ENCODE assay signal across 13 cellular contexts in the genomic region with DNA sequence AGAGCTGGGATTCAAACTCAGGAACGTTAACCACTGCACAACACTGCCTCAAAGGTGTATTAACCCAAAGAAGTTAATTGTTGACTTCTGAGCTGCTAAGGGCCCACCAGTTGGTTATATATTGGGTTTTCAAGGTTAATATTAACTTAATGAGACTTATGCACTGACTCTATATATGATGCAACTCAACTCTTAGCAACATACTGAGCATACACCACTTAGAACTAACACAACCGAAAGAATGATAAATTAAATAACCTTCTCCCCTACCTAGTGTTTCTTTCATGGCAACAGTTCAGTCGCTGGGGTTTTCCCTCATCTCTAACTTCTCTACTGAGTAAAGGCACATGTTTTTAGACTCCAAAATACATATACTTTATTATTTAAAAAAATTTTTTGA. TPM values are rescaled to one million over a fixed set of nuclear protein-coding genes. Genes with fewer than 3 reads are reported as not detected.
DNase-seq lines count a peak whose midpoint lies in the region; ATAC-seq and TF ChIP-seq lines count a peak whose summit lies in the region.
"Had no signal": no experiment of that assay in that cellular context is flagged by ENCODE, and none has a peak within 500 bp of the region (broad histone marks: within the 10 kb centered on the region; RNA-seq: fewer than 3 reads in every experiment).

No MANE protein-coding gene starts in this region.

- H3K4me3 Mint-ChIP-seq in CD14-positive monocyte, result no peak overlapping the region
- no peak overlapping the region for H3K4me3 Mint-ChIP-seq in HFFc6

- no peaks in the 10 kb centered on the region for H3K27me3 Mint-ChIP-seq in CD14-positive monocyte (ENCODE audit: low read depth in 3 of 3)
- H3K27me3 Mint-ChIP-seq in HFFc6 (ENCODE audit: insufficient read depth), result no peaks in the 10 kb centered on the region

- no peaks in the 10 kb centered on the region for H3K4me1 ChIP-seq in gastrocnemius medialis
- H3K4me1 ChIP-seq: left ventricle myocardium inferior had no signal

- no peak overlapping the region for H3K4me3 ChIP-seq in gastrocnemius medialis
- H3K4me3 ChIP-seq: left ventricle myocardium inferior, upper lobe of right lung had no signal

- in situ Hi-C loops in GM13976 (cut with MboI; ENCODE audit: low sequenced_read_pairs, unreplicated experiment), result no loop called here
- in situ Hi-C loops in gastrocnemius medialis (cut with MboI; ENCODE audit: low sequenced_read_pairs in 4 of 4), result no loop called here

- no peaks in the 10 kb centered on the region for H3K36me3 ChIP-seq in gastrocnemius medialis
- H3K36me3 ChIP-seq: left ventricle myocardium inferior, upper lobe of right lung had no signal

- H3K9me3 Mint-ChIP-seq in CD14-positive monocyte (no peaks in the 10 kb centered on the region), HFFc6 (no peaks in the 10 kb centered on the region)

- peaks cover 71% of the 10 kb centered on the region for H3K4me1 Mint-ChIP-seq in CD14-positive monocyte
- H3K4me1 Mint-ChIP-seq in HFFc6 (ENCODE audit: low read depth), result peaks cover 48% of the 10 kb centered on the region

- no peak for TF ChIP-seq POLR2A in gastrocnemius medialis (IDR thresholded peaks at IDR 0.05)

- no peaks in the 10 kb centered on the region for H3K9me3 ChIP-seq in gastrocnemius medialis
- H3K9me3 ChIP-seq: left ventricle myocardium inferior, upper lobe of right lung had no signal

- DNase-seq in CD14-positive monocyte (ENCODE audit: low spot score) (no peak), HFFc6 (no peak), GM13976 (ENCODE audit: low spot score) (no peak), gastrocnemius medialis (no peak)
- DNase-seq in activated effector memory CD4-positive, alpha-beta T cell treated with anti-CD3 and anti-CD28 coated beads, Interleukin-2, amount 50 U/mL, for 16 hours, result no peak
- DNase-seq: activated T-cell treated with anti-CD3 and anti-CD28 coated beads, Interleukin-2, amount 50 U/mL, for 48 hours; KBM-7; left ventricle myocardium inferior; NCI-H187 treated with DMSO at 0.1 percent for 48 hours; upper lobe of right lung had no signal

- H3K27me3 ChIP-seq in gastrocnemius medialis, result no peaks in the 10 kb centered on the region
- H3K27me3 ChIP-seq: upper lobe of right lung had no signal

- ATAC-seq in GM19397 (IDR thresholded peaks at IDR 0.05; ENCODE audit: unreplicated experiment) (peak; percentile 89), HG02840 (IDR thresholded peaks at IDR 0.05; ENCODE audit: low FRiP score, unreplicated experiment) (peak; percentile 94), HG03565 (IDR thresholded peaks at IDR 0.05; ENCODE audit: unreplicated experiment) (peak; percentile 77), gastrocnemius medialis (no peak)
- ATAC-seq: upper lobe of right lung had no signal

- no peak for TF ChIP-seq CTCF in CD14-positive monocyte (IDR thresholded peaks at IDR 0.05)
- no peak for TF ChIP-seq CTCF in HFFc6 (IDR thresholded peaks at IDR 0.05)
- TF ChIP-seq CTCF in GM13976 (IDR thresholded peaks at IDR 0.05; ENCODE audit: borderline replicate concordance, control extremely low read depth, extremely low read depth, insufficient read depth, missing control alignments), result no peak
- TF ChIP-seq CTCF in gastrocnemius medialis (IDR thresholded peaks at IDR 0.05 in 4 of 5, conservative IDR thresholded peaks at IDR 0.05 in 1 of 5), result no peak

- intact Hi-C loops in CD14-positive monocyte (cut with micrococcal nuclease), result loop anchor here (5.0 to 10.0 kb wide), 4 partner anchors 33 to 107 kb away; a partner anchor contains a TSS
- intact Hi-C loops in gastrocnemius medialis (cut with DNase I; ENCODE audit: low total_unique reads), result no loop called here

- peaks cover 0 to 10% of the 10 kb centered on the region in 2 donors for H3K36me3 Mint-ChIP-seq in CD14-positive monocyte
- peaks cover 7% of the 10 kb centered on the region; the same call in 1 of the 2 replicates for H3K36me3 Mint-ChIP-seq in HFFc6 (ENCODE audit: low read depth)

- H3K27ac Mint-ChIP-seq in CD14-positive monocyte (peak overlapping the region; percentile 40 to 98 (median 93)), HFFc6 (no peak overlapping the region)

- no peak overlapping the region for H3K27ac ChIP-seq in gastrocnemius medialis
- H3K27ac ChIP-seq: left ventricle myocardium inferior, upper lobe of right lung had no signal

RNA-seq across cellular contexts. Expression of a gene that starts 34.5 kb away (rescaled TPM):
- polyA plus RNA-seq in CD14-positive monocyte, result 10 to 100 TPM; 27.8 to 42.6 TPM
- total RNA-seq in HFFc6 (2021; fragmentation: NEBNext Ultra II Directional; extraction: Animal tissue kit (Norgen Biotek cat#: 25700)), result 10 to 100 TPM; 32.2 to 59.3 (median 52.0) TPM
- total RNA-seq in gastrocnemius medialis, result 10 to 100 TPM; 13.2 to 46.6 (median 29.2) TPM

Comparison
In these comparisons a context has a peak if more than half of its experiments do, and no peak if none do; other contexts are left out.
1. ATAC-seq: peak in GM19397 (single experiment), HG02840 (single experiment) and HG03565 (single experiment); none in gastrocnemius medialis (0 of 2).